ENCODE assay signal across 10 cellular contexts in the genomic region with DNA sequence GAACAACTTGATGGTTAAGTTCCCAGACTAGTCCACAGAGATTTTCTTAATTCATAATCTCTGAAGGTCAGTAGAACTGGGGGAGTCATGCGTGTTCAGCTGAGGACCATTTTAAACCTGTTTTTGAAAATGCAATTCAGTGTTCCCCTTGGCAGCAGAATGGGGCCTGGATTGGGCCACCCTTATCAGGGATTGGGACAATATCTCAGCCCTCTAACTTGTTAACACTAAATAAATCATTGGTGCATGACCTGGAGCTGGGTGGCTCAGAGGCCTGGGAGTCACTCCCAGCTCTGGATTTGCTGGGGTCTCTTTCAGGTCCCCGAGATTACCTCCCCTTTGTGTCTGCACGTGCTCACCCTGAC. TPM values are rescaled to one million over a fixed set of nuclear protein-coding genes. Genes with fewer than 3 reads are reported as not detected.
DNase-seq lines count a peak whose midpoint lies in the region; ATAC-seq and TF ChIP-seq lines count a peak whose summit lies in the region.
"Had no signal": no experiment of that assay in that cellular context is flagged by ENCODE, and none has a peak within 500 bp of the region (broad histone marks: within the 10 kb centered on the region; RNA-seq: fewer than 3 reads in every experiment).

No MANE protein-coding gene starts in this region.

- no peaks in the 10 kb centered on the region for H3K27me3 Mint-ChIP-seq in CD4-positive, alpha-beta T cell
- no peaks in the 10 kb centered on the region for H3K27me3 Mint-ChIP-seq in osteocyte (ENCODE audit: unreplicated experiment)

- peak overlapping the region; percentile 23; the same call in 1 of the 2 replicates for H3K9ac ChIP-seq in OCI-LY1 (ENCODE audit: low read length)

- intact Hi-C loops in CD4-positive, alpha-beta T cell (cut with DNase I, micrococcal nuclease), result loop anchor here (1.0 to 5.0 kb wide), 9 partner anchors 36 to 220 kb away; no protein-coding TSS in a partner anchor
- intact Hi-C loops in esophagus squamous epithelium (cut with DNase I), result no loop called here

- CTCF ChIA-PET in CD4-positive, alpha-beta T cell (lab: Charles Lee), result interaction anchor here (0.6 to 2.9 kb wide), 11 partner anchors 16 to 205 kb away, joined by 3 to 20 read pairs (median 4); no protein-coding TSS in a partner anchor

- H3K9me3 ChIP-seq in CD4-positive, alpha-beta T cell (ENCODE audit: control insufficient read depth, low read length), result no peaks in the 10 kb centered on the region
- H3K9me3 ChIP-seq in OCI-LY1 (ENCODE audit: low read length), result no peaks in the 10 kb centered on the region
- H3K9me3 ChIP-seq in esophagus squamous epithelium, result no peaks in the 10 kb centered on the region

- H3K4me1 Mint-ChIP-seq in CD4-positive, alpha-beta T cell (ENCODE audit: low read depth), result peaks cover 94% of the 10 kb centered on the region
- peaks cover 67% of the 10 kb centered on the region for H3K4me1 Mint-ChIP-seq in osteocyte (ENCODE audit: unreplicated experiment)

- no peak for ATAC-seq in CD4-positive, alpha-beta T cell (ENCODE audit: poor library complexity)
- ATAC-seq in activated CD4-positive, CD25-positive, alpha-beta regulatory T cell treated with anti-CD3 and anti-CD28 coated beads, Interleukin-2, amount 50 U/mL, for 24 hours, result no peak

- peak overlapping the region; percentile 71 for H3K4me3 Mint-ChIP-seq in CD4-positive, alpha-beta T cell
- H3K4me3 Mint-ChIP-seq in osteocyte (ENCODE audit: unreplicated experiment), result no peak overlapping the region

- peaks cover 20% of the 10 kb centered on the region for H3K79me2 ChIP-seq in OCI-LY1 (ENCODE audit: insufficient read depth, low read length)

- H3K4me1 ChIP-seq in OCI-LY1 (ENCODE audit: insufficient read depth, low read length, severe bottlenecking) (peaks cover 32% of the 10 kb centered on the region), esophagus squamous epithelium (peaks cover 5 to 70% (median 59%) of the 10 kb centered on the region in 3 donors)

- WGBS in esophagus squamous epithelium, 2 donors, result 53 to 75% methylated on average over 1 to 3 of the region's 3 CpGs

- H2AFZ ChIP-seq in OCI-LY1 (ENCODE audit: low read length), result no peak overlapping the region

- TF ChIP-seq CTCF in CD4-positive, alpha-beta T cell (IDR thresholded peaks at IDR 0.05), result no peak
- no peak for TF ChIP-seq CTCF in OCI-LY1 (IDR thresholded peaks at IDR 0.05; ENCODE audit: low read length)
- no peak for TF ChIP-seq CTCF in esophagus squamous epithelium (IDR thresholded peaks at IDR 0.05)
- no peak for TF ChIP-seq CTCF in osteocyte (IDR thresholded peaks at IDR 0.05)

- peak overlapping the region; percentile 3 for H3K27ac ChIP-seq in CD4-positive, alpha-beta T cell (ENCODE audit: low read depth, low read length)
- H3K27ac ChIP-seq in OCI-LY1 (ENCODE audit: low read depth, low read length, poor library complexity, severe bottlenecking) (peak overlapping the region; percentile 84), esophagus squamous epithelium (peak overlapping the region in 3 of 4 donors; percentile 72 to 84 (median 81))

- peaks cover 62% of the 10 kb centered on the region for H3K36me3 Mint-ChIP-seq in CD4-positive, alpha-beta T cell (ENCODE audit: low read depth)
- H3K36me3 Mint-ChIP-seq in osteocyte (ENCODE audit: unreplicated experiment), result peaks cover 35% of the 10 kb centered on the region

- H3K4me2 ChIP-seq in OCI-LY1 (ENCODE audit: low read length), result peak overlapping the region; percentile 29; the same call in 1 of the 2 replicates

- no peaks in the 10 kb centered on the region for H3K9me2 ChIP-seq in OCI-LY1 (ENCODE audit: low read depth, low read length)

- H3K9me3 Mint-ChIP-seq in CD4-positive, alpha-beta T cell, result no peaks in the 10 kb centered on the region
- peaks cover 5% of the 10 kb centered on the region for H3K9me3 Mint-ChIP-seq in osteocyte (ENCODE audit: unreplicated experiment)

- no peak for TF ChIP-seq POLR2A in esophagus squamous epithelium (IDR thresholded peaks at IDR 0.05)

- H3F3A ChIP-seq in OCI-LY1 (ENCODE audit: insufficient read depth, low read length), result no peaks in the 10 kb centered on the region

- H3K4me3 ChIP-seq in OCI-LY1 (ENCODE audit: low read depth, low read length, poor library complexity, severe bottlenecking) (no peak overlapping the region), esophagus squamous epithelium (no peak overlapping the region)

- no peaks in the 10 kb centered on the region for H3K27me3 ChIP-seq in CD4-positive, alpha-beta T cell (ENCODE audit: control insufficient read depth, insufficient read depth, low read length)
- H3K27me3 ChIP-seq in OCI-LY1 (ENCODE audit: insufficient read depth, low read length), result no peaks in the 10 kb centered on the region
- H3K27me3 ChIP-seq in esophagus squamous epithelium, result no peaks in the 10 kb centered on the region

- H3K27ac Mint-ChIP-seq in CD4-positive, alpha-beta T cell, result peak overlapping the region; percentile 91
- H3K27ac Mint-ChIP-seq in osteocyte (ENCODE audit: unreplicated experiment), result peak overlapping the region; percentile 88

- DNase-seq in CD4-positive, alpha-beta T cell, result no peak
- DNase-seq in esophagus squamous epithelium (lab: John Stamatoyannopoulos, UW), result no peak
- DNase-seq in osteocyte (ENCODE audit: extremely low spot score, unreplicated experiment), result no peak
- DNase-seq in NCI-H2029 (lab: John Stamatoyannopoulos, UW), result no peak
- no peak for DNase-seq in hippocampal formation (lab: John Stamatoyannopoulos, UW)
- no peak for DNase-seq in NOMO-1 (lab: John Stamatoyannopoulos, UW; ENCODE audit: unreplicated experiment in 2 of 2)
- DNase-seq: KBM-7, kidney had no signal

- H4K20me1 ChIP-seq in OCI-LY1 (ENCODE audit: insufficient read depth, low read length), result no peaks in the 10 kb centered on the region

- H3K36me3 ChIP-seq in OCI-LY1 (ENCODE audit: insufficient read depth, low read length) (peaks cover 80% of the 10 kb centered on the region), esophagus squamous epithelium (peaks cover 0 to 31% (median 0%) of the 10 kb centered on the region in 3 donors)

- POLR2A ChIA-PET in CD4-positive, alpha-beta T cell (lab: Charles Lee), result interaction anchor here (0.6 to 1.7 kb wide), 11 partner anchors 26 to 219 kb away, joined by 3 to 10 read pairs (median 3); a partner anchor contains a TSS

RNA-seq across cellular contexts. Expression of a gene that starts 55.3 kb away (rescaled TPM):
- total RNA-seq in CD4-positive, alpha-beta T cell, result 10 to 100 TPM; 13.5 to 14.4 TPM
- total RNA-seq in esophagus squamous epithelium (10 to 100 TPM; 13.4 to 32.2 (median 20.1) TPM), osteocyte (114 and 124 TPM in 2 replicates)

RNA-seq across cellular contexts. Expression of a gene that starts 55.3 kb away (rescaled TPM):
- total RNA-seq in CD4-positive, alpha-beta T cell, result 1 to 10 TPM; 4.6 to 4.9 TPM
- total RNA-seq in esophagus squamous epithelium (10 to 100 TPM in 2 of 4 donors, 1 to 10 TPM in 2; 9.0 to 20.0 (median 11.4) TPM), osteocyte (63.9 and 68.2 TPM in 2 replicates)

Comparison
In these comparisons a context has a peak if more than half of its experiments do, and no peak if none do; other contexts are left out.
1. H3K27ac ChIP-seq: peak in every context shown above with its lines; median percentile 84 in OCI-LY1; 81 in esophagus squamous epithelium; 3 in CD4-positive, alpha-beta T cell.